13 cellular contexts compared by ENCODE assay signal in the genomic region with DNA sequence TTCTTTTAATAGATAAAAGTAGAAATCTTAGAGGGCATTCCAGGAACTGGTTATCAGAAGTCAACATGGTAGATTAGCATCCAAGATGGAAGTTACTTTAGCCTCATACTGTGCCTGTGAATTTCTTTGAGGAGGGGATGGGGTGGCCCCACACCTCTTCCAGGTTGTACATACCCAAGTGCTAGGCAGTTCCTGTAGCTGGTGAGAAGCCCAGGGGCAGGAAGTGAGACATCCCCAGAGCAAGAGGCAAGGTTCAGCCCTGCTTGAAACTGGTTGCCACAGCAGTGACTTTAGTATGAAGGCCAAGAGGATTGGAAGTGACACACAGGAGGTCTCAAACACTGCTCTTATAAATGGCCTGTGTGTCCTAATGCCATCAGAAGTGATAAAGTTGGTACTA. TPM values are rescaled to one million over a fixed set of nuclear protein-coding genes. Genes with fewer than 3 reads are reported as not detected.
DNase-seq lines count a peak whose midpoint lies in the region; ATAC-seq and TF ChIP-seq lines count a peak whose summit lies in the region.
"Had no signal": no experiment of that assay in that cellular context is flagged by ENCODE, and none has a peak within 500 bp of the region (broad histone marks: within the 10 kb centered on the region; RNA-seq: fewer than 3 reads in every experiment).

No MANE protein-coding gene starts in this region.

- CTCF ChIA-PET in CD8-positive, alpha-beta T cell (lab: Charles Lee): interaction anchor here (1.2 to 2.9 kb wide), 2 partner anchors 16 to 268 kb away, joined by 3 to 11 read pairs; a partner anchor contains a TSS

- peaks cover 11% of the 10 kb centered on the region for H3K36me3 ChIP-seq in CD8-positive, alpha-beta T cell (ENCODE audit: insufficient read depth, low read length)

- POLR2A ChIA-PET in CD8-positive, alpha-beta T cell (lab: Charles Lee): interaction anchor here (1.2 to 2.5 kb wide), 3 partner anchors 12 to 18 kb away, joined by 3 to 14 read pairs (median 6); partner anchors contain the start of gene GTPBP8

- no peak overlapping the region for H3K4me3 Mint-ChIP-seq in CD8-positive, alpha-beta T cell
- no peak overlapping the region for H3K4me3 Mint-ChIP-seq in activated T-helper 2 cell treated with anti-CD3 and anti-CD28 coated beads, Interferon-gamma antibody, Interleukin-2, Interleukin-4, amounts not matched to agents 10 μg/mL and 5 μg/mL and 100 μg/mL, durations not matched to agents 14 hours and 24 hours and 36 hours (ENCODE audit: low read depth)
- H3K4me3 Mint-ChIP-seq in naive B cell: no peak overlapping the region
- H3K4me3 Mint-ChIP-seq: type B pancreatic cell had no signal

- DNase-seq in CD8-positive, alpha-beta T cell: peak in 5 of 7 experiments; percentile 24 to 60 (median 49)
- DNase-seq in RPMI7951 (ENCODE audit: low read depth) (peak; percentile 3), naive B cell (no peak), occipital lobe (lab: John Stamatoyannopoulos, UW) (no peak), DMS53 treated with DMSO at 0.1 percent for 48 hours (lab: John Stamatoyannopoulos, UW; ENCODE audit: unreplicated experiment) (no peak)
- DNase-seq in activated T-helper 2 cell treated with anti-CD3 and anti-CD28 coated beads, Interferon-gamma antibody, Interleukin-2, Interleukin-4, amounts not matched to agents 10 μg/mL and 5 μg/mL and 100 μg/mL, durations not matched to agents 14 hours and 24 hours and 36 hours (ENCODE audit: low spot score): no peak
- DNase-seq: BE2C, brain microvascular endothelial cell, NCI-H187 had no signal

- no peaks in the 10 kb centered on the region for H3K9me3 Mint-ChIP-seq in CD8-positive, alpha-beta T cell
- H3K9me3 Mint-ChIP-seq in activated T-helper 2 cell treated with anti-CD3 and anti-CD28 coated beads, Interferon-gamma antibody, Interleukin-2, Interleukin-4, amounts not matched to agents 10 μg/mL and 5 μg/mL and 100 μg/mL, durations not matched to agents 14 hours and 24 hours and 36 hours: no peaks in the 10 kb centered on the region
- H3K9me3 Mint-ChIP-seq in naive B cell: no peaks in the 10 kb centered on the region
- H3K9me3 Mint-ChIP-seq: type B pancreatic cell had no signal

- peaks cover 74% of the 10 kb centered on the region for H3K36me3 Mint-ChIP-seq in CD8-positive, alpha-beta T cell
- peaks cover 82% of the 10 kb centered on the region for H3K36me3 Mint-ChIP-seq in activated T-helper 2 cell treated with anti-CD3 and anti-CD28 coated beads, Interferon-gamma antibody, Interleukin-2, Interleukin-4, amounts not matched to agents 10 μg/mL and 5 μg/mL and 100 μg/mL, durations not matched to agents 14 hours and 24 hours and 36 hours (ENCODE audit: low read depth)
- peaks cover 22 to 25% of the 10 kb centered on the region in 2 donors for H3K36me3 Mint-ChIP-seq in naive B cell

- TF ChIP-seq CTCF in CD8-positive, alpha-beta T cell (IDR thresholded peaks at IDR 0.05): no peak

- H3K27me3 Mint-ChIP-seq in CD8-positive, alpha-beta T cell (ENCODE audit: low read depth): no peaks in the 10 kb centered on the region
- H3K27me3 Mint-ChIP-seq in activated T-helper 2 cell treated with anti-CD3 and anti-CD28 coated beads, Interferon-gamma antibody, Interleukin-2, Interleukin-4, amounts not matched to agents 10 μg/mL and 5 μg/mL and 100 μg/mL, durations not matched to agents 14 hours and 24 hours and 36 hours (ENCODE audit: low read depth): no peaks in the 10 kb centered on the region
- H3K27me3 Mint-ChIP-seq in naive B cell: no peaks in the 10 kb centered on the region
- H3K27me3 Mint-ChIP-seq: type B pancreatic cell had no signal

- H3K9me3 ChIP-seq in CD8-positive, alpha-beta T cell (ENCODE audit: low read length): no peaks in the 10 kb centered on the region
- H3K9me3 ChIP-seq: BE2C had no signal

- H3K27me3 ChIP-seq in CD8-positive, alpha-beta T cell (ENCODE audit: insufficient read depth, low read length): no peaks in the 10 kb centered on the region
- H3K27me3 ChIP-seq: BE2C, brain microvascular endothelial cell had no signal

- ATAC-seq in CD8-positive, alpha-beta T cell: peak; percentile 47
- ATAC-seq in naive B cell (ENCODE audit: low read depth in 2 of 2) (no peak), HG03521 (IDR thresholded peaks at IDR 0.05; ENCODE audit: unreplicated experiment) (no peak), GM18868 (IDR thresholded peaks at IDR 0.05; ENCODE audit: unreplicated experiment) (no peak)

- peaks cover 39% of the 10 kb centered on the region for H3K4me1 ChIP-seq in CD8-positive, alpha-beta T cell (ENCODE audit: insufficient read depth, low read length)
- H3K4me1 ChIP-seq: BE2C had no signal

- no peak overlapping the region for H3K27ac ChIP-seq in CD8-positive, alpha-beta T cell (ENCODE audit: low read depth, low read length)
- H3K27ac ChIP-seq: brain microvascular endothelial cell, VCaP had no signal

- peaks cover 71% of the 10 kb centered on the region for H3K4me1 Mint-ChIP-seq in CD8-positive, alpha-beta T cell (ENCODE audit: low read depth)
- H3K4me1 Mint-ChIP-seq in activated T-helper 2 cell treated with anti-CD3 and anti-CD28 coated beads, Interferon-gamma antibody, Interleukin-2, Interleukin-4, amounts not matched to agents 10 μg/mL and 5 μg/mL and 100 μg/mL, durations not matched to agents 14 hours and 24 hours and 36 hours (ENCODE audit: low read depth): peaks cover 61% of the 10 kb centered on the region
- H3K4me1 Mint-ChIP-seq in naive B cell: peaks cover 2 to 8% (median 4%) of the 10 kb centered on the region in 3 donors

- H3K27ac Mint-ChIP-seq in CD8-positive, alpha-beta T cell: peak overlapping the region; percentile 89
- H3K27ac Mint-ChIP-seq in activated T-helper 2 cell treated with anti-CD3 and anti-CD28 coated beads, Interferon-gamma antibody, Interleukin-2, Interleukin-4, amounts not matched to agents 10 μg/mL and 5 μg/mL and 100 μg/mL, durations not matched to agents 14 hours and 24 hours and 36 hours: peak overlapping the region; percentile 19
- H3K27ac Mint-ChIP-seq in naive B cell: peak overlapping the region in 4 of 6 donors; percentile 22 to 84 (median 52)
- H3K27ac Mint-ChIP-seq: type B pancreatic cell had no signal

- intact Hi-C loops in CD8-positive, alpha-beta T cell (cut with DNase I, micrococcal nuclease): loop anchor here in 1 of 2 experiments (1.0 kb wide), 1 partner anchor 12 kb away; the partner anchor contains the start of gene GTPBP8
- intact Hi-C loops in activated T-helper 2 cell treated with anti-CD3 and anti-CD28 coated beads, Interferon-gamma antibody, Interleukin-2, Interleukin-4, amounts not matched to agents 10 μg/mL and 5 μg/mL and 100 μg/mL, durations not matched to agents 14 hours and 24 hours and 36 hours (cut with micrococcal nuclease): no loop called here

- H3K4me3 ChIP-seq in CD8-positive, alpha-beta T cell (ENCODE audit: low read depth, low read length): no peak overlapping the region

RNA-seq across cellular contexts. Expression of gene GTPBP8, which starts 11.9 kb away (rescaled TPM):
- 10 to 100 TPM; 20.1 to 22.3 TPM for total RNA-seq in CD8-positive, alpha-beta T cell
- total RNA-seq in RPMI7951 (2014; rRNA removed; shearing (Covaris generic)): 51.8 and 59.2 TPM in 2 replicates
- 17.6 and 22.7 TPM in 2 replicates for total RNA-seq in activated T-helper 2 cell treated with anti-CD3 and anti-CD28 coated beads, Interferon-gamma antibody, Interleukin-2, Interleukin-4, amounts not matched to agents 10 μg/mL and 5 μg/mL and 100 μg/mL, durations not matched to agents 14 hours and 24 hours and 36 hours
- polyA plus RNA-seq in naive B cell (ENCODE audit: low read depth in 6 of 6): 10 to 100 TPM in 4 of 6 donors, 1 to 10 TPM in 2; 9.4 to 16.2 (median 12.7) TPM
- 25.3 TPM for total RNA-seq in occipital lobe

RNA-seq across cellular contexts. Expression of gene CD200R1, which starts 27.8 kb away (rescaled TPM):
- total RNA-seq in CD8-positive, alpha-beta T cell: 1 to 10 TPM; 1.5 to 2.2 TPM
- 0.48 TPM in 1 of 2 replicates, not detected in the other for total RNA-seq in RPMI7951 (2014; rRNA removed; shearing (Covaris generic))
- 3.4 and 4.1 TPM in 2 replicates for total RNA-seq in activated T-helper 2 cell treated with anti-CD3 and anti-CD28 coated beads, Interferon-gamma antibody, Interleukin-2, Interleukin-4, amounts not matched to agents 10 μg/mL and 5 μg/mL and 100 μg/mL, durations not matched to agents 14 hours and 24 hours and 36 hours
- 1 to 10 TPM in 3 of 6 donors, under 1 TPM in 2, not detected in 1; 0.52 to 3.8 (median 1.9) TPM for polyA plus RNA-seq in naive B cell (ENCODE audit: low read depth in 6 of 6)
- 0.62 TPM for total RNA-seq in occipital lobe

Comparison
In these comparisons a context has a peak if more than half of its experiments do, and no peak if none do; other contexts are left out.
1. DNase-seq: peak in CD8-positive, alpha-beta T cell (5 of 7) and RPMI7951 (single experiment); none in activated T-helper 2 cell treated with anti-CD3 and anti-CD28 coated beads, Interferon-gamma antibody, Interleukin-2, Interleukin-4, amounts not matched to agents 10 μg/mL and 5 μg/mL and 100 μg/mL, durations not matched to agents 14 hours and 24 hours and 36 hours (single experiment), naive B cell (single experiment), occipital lobe (single experiment) and DMS53 treated with DMSO at 0.1 percent for 48 hours (single experiment).
2. H3K27ac Mint-ChIP-seq: peak in every context shown above with its lines; median percentile 89 in CD8-positive, alpha-beta T cell; 52 in naive B cell; 19 in activated T-helper 2 cell treated with anti-CD3 and anti-CD28 coated beads, Interferon-gamma antibody, Interleukin-2, Interleukin-4, amounts not matched to agents 10 μg/mL and 5 μg/mL and 100 μg/mL, durations not matched to agents 14 hours and 24 hours and 36 hours.